In genomic region chr5:90231688-90232087, GRCh38 we compare ENCODE assay signal across 21 cellular contexts.
DNase-seq lines count a peak whose midpoint lies in the region; ATAC-seq and TF ChIP-seq lines count a peak whose summit lies in the region.
"Had no signal": no experiment of that assay in that cellular context is flagged by ENCODE, and none has a peak within 500 bp of the region (broad histone marks: within the 10 kb centered on the region; RNA-seq: fewer than 3 reads in every experiment).

No MANE protein-coding gene starts in this region.

- H3K27ac ChIP-seq in tibial artery (peak overlapping the region; percentile 74 to 77), GM23248 (no peak overlapping the region)
- H3K27ac ChIP-seq: BLaER1, Peyer's patch, SK-N-MC had no signal

- no peak overlapping the region for H3K4me3 Mint-ChIP-seq in chondrocyte (ENCODE audit: unreplicated experiment)
- H3K4me3 Mint-ChIP-seq: CD4-positive, CD25-positive, alpha-beta regulatory T cell had no signal

- intact Hi-C loops in tibial artery (cut with DNase I; ENCODE audit: low total_unique reads), result no loop called here

- no peak for ATAC-seq in GM21717 (IDR thresholded peaks at IDR 0.05; ENCODE audit: unreplicated experiment)
- ATAC-seq: HCT116, HepG2 had no signal

- no peak overlapping the region for H3K9ac ChIP-seq in GM23248
- H3K9ac ChIP-seq: BLaER1 had no signal

- H3K27ac Mint-ChIP-seq in chondrocyte (ENCODE audit: unreplicated experiment), result peak overlapping the region; percentile 91
- H3K27ac Mint-ChIP-seq: CD4-positive, CD25-positive, alpha-beta regulatory T cell had no signal

- H3K9me3 Mint-ChIP-seq in chondrocyte (ENCODE audit: low read depth), result no peaks in the 10 kb centered on the region

- no peaks in the 10 kb centered on the region for H3K27me3 ChIP-seq in tibial artery
- no peaks in the 10 kb centered on the region for H3K27me3 ChIP-seq in GM23248 (replicated peaks; ENCODE audit: insufficient read depth)
- H3K27me3 ChIP-seq: BLaER1, Peyer's patch had no signal

- H3K4me1 ChIP-seq in tibial artery, result peaks cover 0 to 73% (median 23%) of the 10 kb centered on the region in 4 donors
- no peaks in the 10 kb centered on the region for H3K4me1 ChIP-seq in GM23248 (ENCODE audit: insufficient read depth)
- H3K4me1 ChIP-seq: BLaER1 had no signal

- DNase-seq in DMS53 treated with DMSO at 0.1 percent for 48 hours (lab: John Stamatoyannopoulos, UW; ENCODE audit: unreplicated experiment) (peak; percentile 30), NCI-H748 (lab: John Stamatoyannopoulos, UW; ENCODE audit: unreplicated experiment) (peak; percentile 31), chondrocyte (ENCODE audit: low spot score) (no peak), tibial artery (no peak), GM13976 (ENCODE audit: low spot score) (no peak), GM23248 (no peak)
- DNase-seq: CD4-positive, CD25-positive, alpha-beta regulatory T cell; DMS153; Karpas-422; NCI-H1092 treated with DMSO at 0.1 percent for 48 hours; NCI-H146; NCI-H1930; NCI-H2107; NCI-H524; Peyer's patch; SIG-M5 had no signal

- no peaks in the 10 kb centered on the region for H3K9me2 ChIP-seq in GM23248 (ENCODE audit: insufficient read depth)

- no peaks in the 10 kb centered on the region for H3K9me3 ChIP-seq in tibial artery
- no peaks in the 10 kb centered on the region for H3K9me3 ChIP-seq in GM23248 (ENCODE audit: low read depth)
- H3K9me3 ChIP-seq: BLaER1, Peyer's patch had no signal

- H3K79me2 ChIP-seq in GM23248 (ENCODE audit: insufficient read depth), result no peaks in the 10 kb centered on the region

- H3K4me3 ChIP-seq in tibial artery (no peak overlapping the region), GM23248 (no peak overlapping the region)
- H3K4me3 ChIP-seq: BLaER1, Peyer's patch, SK-N-MC had no signal

- H3K4me2 ChIP-seq in GM23248 (ENCODE audit: unreplicated experiment), result no peak overlapping the region
- H3K4me2 ChIP-seq: BLaER1 had no signal

- TF ChIP-seq CTCF in chondrocyte (IDR thresholded peaks at IDR 0.05) (no peak), tibial artery (IDR thresholded peaks at IDR 0.05) (no peak), GM13976 (IDR thresholded peaks at IDR 0.05; ENCODE audit: borderline replicate concordance, control extremely low read depth, extremely low read depth, insufficient read depth, missing control alignments) (no peak)

- peaks cover 58% of the 10 kb centered on the region for H3K4me1 Mint-ChIP-seq in chondrocyte (ENCODE audit: low read depth)
- H3K4me1 Mint-ChIP-seq: CD4-positive, CD25-positive, alpha-beta regulatory T cell had no signal

- WGBS in GM23248 (ENCODE audit: low coverage in 1 of 2, low lambda C conversion rate in 2 of 2, missing lambda C conversion rate in 2 of 2), 2 experiments, result 56 to 70% methylated on average over 4 of the region's 4 CpGs

- no peak overlapping the region for H2AFZ ChIP-seq in GM23248

- H3F3A ChIP-seq in GM23248 (ENCODE audit: insufficient read depth), result no peaks in the 10 kb centered on the region

- H3K36me3 ChIP-seq in tibial artery (no peaks in the 10 kb centered on the region), GM23248 (ENCODE audit: low read depth) (no peaks in the 10 kb centered on the region)
- H3K36me3 ChIP-seq: BLaER1, Peyer's patch had no signal

- H3K27me3 Mint-ChIP-seq in chondrocyte (ENCODE audit: low read depth), result no peaks in the 10 kb centered on the region
- H3K27me3 Mint-ChIP-seq: CD4-positive, CD25-positive, alpha-beta regulatory T cell had no signal

- in situ Hi-C loops in GM13976 (cut with MboI; ENCODE audit: low sequenced_read_pairs, unreplicated experiment), result no loop called here
- in situ Hi-C loops in GM23248 (cut with MboI), result no loop called here

- peaks cover 3% of the 10 kb centered on the region for H3K36me3 Mint-ChIP-seq in chondrocyte (ENCODE audit: low read depth)
- H3K36me3 Mint-ChIP-seq: CD4-positive, CD25-positive, alpha-beta regulatory T cell had no signal

- no peaks in the 10 kb centered on the region for H4K20me1 ChIP-seq in GM23248 (ENCODE audit: insufficient read depth)
- H4K20me1 ChIP-seq: BLaER1 had no signal

Comparison
In these comparisons a context has a peak if more than half of its experiments do, and no peak if none do; other contexts are left out.
1. DNase-seq: peak in DMS53 treated with DMSO at 0.1 percent for 48 hours (single experiment) and NCI-H748 (single experiment); none in chondrocyte (single experiment), tibial artery (0 of 2), GM13976 (single experiment) and GM23248 (single experiment).